ENCODE assay signal across 10 cellular contexts in the genomic region with DNA sequence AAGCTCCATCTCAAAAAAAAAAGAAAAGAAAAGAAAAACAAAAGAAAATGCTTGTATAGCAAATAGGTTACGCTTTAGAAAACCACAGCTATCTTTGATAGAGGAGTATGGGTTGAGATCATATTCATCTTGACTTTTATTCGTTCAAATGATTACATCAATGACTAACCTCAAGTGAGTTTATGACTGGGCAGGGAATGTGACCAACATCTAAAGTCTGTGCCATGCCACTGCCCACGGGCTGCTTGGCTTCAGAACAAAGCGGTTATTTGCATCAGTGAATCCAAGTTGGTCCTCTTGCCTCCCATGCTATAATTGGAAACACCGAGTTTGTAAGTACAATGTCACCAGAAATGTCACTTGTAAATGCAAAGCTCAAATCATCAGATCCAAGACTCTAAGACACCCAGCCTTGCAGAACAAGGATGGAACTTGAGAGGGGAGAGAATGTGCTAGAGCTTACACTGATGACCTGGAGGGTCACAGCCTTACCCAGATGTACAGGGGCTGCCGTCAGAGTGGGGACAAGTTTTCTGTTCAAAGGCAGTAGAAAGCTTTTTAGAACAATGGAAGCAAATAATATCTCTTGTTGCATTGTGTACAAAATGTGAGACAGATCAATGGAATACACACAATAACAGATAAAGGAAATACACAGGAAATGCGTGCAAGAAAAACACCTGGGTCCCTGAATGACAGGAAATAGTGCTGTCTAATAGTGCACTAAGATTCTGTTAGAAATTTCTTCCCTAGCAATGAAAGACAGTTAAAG. TPM values are rescaled to one million over a fixed set of nuclear protein-coding genes. Genes with fewer than 3 reads are reported as not detected.
DNase-seq lines count a peak whose midpoint lies in the region; ATAC-seq and TF ChIP-seq lines count a peak whose summit lies in the region.
"Had no signal": no experiment of that assay in that cellular context is flagged by ENCODE, and none has a peak within 500 bp of the region (broad histone marks: within the 10 kb centered on the region; RNA-seq: fewer than 3 reads in every experiment).

No MANE protein-coding gene starts in this region.

- no peak overlapping the region for H3K27ac Mint-ChIP-seq in Caco-2 (ENCODE audit: unreplicated experiment)
- no peak overlapping the region for H3K27ac Mint-ChIP-seq in mesothelial cell of epicardium

- H3K27me3 ChIP-seq in Caco-2 (replicated peaks; ENCODE audit: control insufficient read depth, insufficient read depth, low read length), result no peaks in the 10 kb centered on the region

- no TSS peak for BruUV-seq in Caco-2 (replicated peaks; lab: Mats Ljungman, UMichigan)

- H3K36me3 ChIP-seq in Caco-2 (ENCODE audit: control insufficient read depth, insufficient read depth, low read length), result no peaks in the 10 kb centered on the region

- in situ Hi-C loops in ACHN (cut with HindIII; ENCODE audit: low pct_ligation_motif_present, low pct_unique_long_range_greater_than_20kb, low sequenced_read_pairs), result no loop called here

- no peaks in the 10 kb centered on the region for H3K36me3 Mint-ChIP-seq in Caco-2 (ENCODE audit: insufficient read depth, unreplicated experiment)
- no peaks in the 10 kb centered on the region for H3K36me3 Mint-ChIP-seq in mesothelial cell of epicardium

- no peaks in the 10 kb centered on the region for H3K9me3 ChIP-seq in Caco-2

- DNase-seq in ACHN (peak; percentile 58), Caco-2 (no peak), left kidney (ENCODE audit: low read depth, low spot score) (peak; percentile 26), NCI-H446 (lab: John Stamatoyannopoulos, UW) (no peak), mesothelial cell of epicardium (ENCODE audit: low spot score in 2 of 2, unreplicated experiment in 2 of 2) (no peak)
- DNase-seq in activated CD4-positive, alpha-beta T cell treated with anti-CD3 and anti-CD28 coated beads, Interleukin-2, amount 50 U/mL, for 48 hours, result peak; percentile 11 to 30

- no peak overlapping the region for H3K4me3 ChIP-seq in Caco-2 (ENCODE audit: low read depth, low read length)

- POLR2A ChIA-PET in Caco-2 (lab: Charles Lee), result no interaction called here

- ATAC-seq in GM21717 (IDR thresholded peaks at IDR 0.05; ENCODE audit: unreplicated experiment), result no peak
- ATAC-seq in GM19397 (IDR thresholded peaks at IDR 0.05; ENCODE audit: unreplicated experiment), result no peak

- H3K9me3 Mint-ChIP-seq in Caco-2 (ENCODE audit: unreplicated experiment) (no peaks in the 10 kb centered on the region), mesothelial cell of epicardium (peaks cover 13% of the 10 kb centered on the region)

- H3K4me1 ChIP-seq in Caco-2, result no peaks in the 10 kb centered on the region

- peak overlapping the region; percentile 75 for H3K4me3 Mint-ChIP-seq in Caco-2 (ENCODE audit: unreplicated experiment)
- H3K4me3 Mint-ChIP-seq in mesothelial cell of epicardium, result no peak overlapping the region

- intact Hi-C loops in Caco-2 (cut with micrococcal nuclease; ENCODE audit: unreplicated experiment), result no loop called here

- H3K4me1 Mint-ChIP-seq in Caco-2 (ENCODE audit: low read depth, unreplicated experiment) (no peaks in the 10 kb centered on the region), mesothelial cell of epicardium (peaks cover 1% of the 10 kb centered on the region)

- CTCF ChIA-PET in Caco-2 (lab: Charles Lee), result interaction anchor here (0.6 to 0.7 kb wide), 2 partner anchors 21 to 39 kb away, joined by 3 read pairs; no protein-coding TSS in a partner anchor

- no peak for TF ChIP-seq CTCF in Caco-2 (IDR thresholded peaks at IDR 0.05; ENCODE audit: insufficient read depth in 1 of 2, low read depth in 1 of 2, low read length in 1 of 2, severe bottlenecking in 1 of 2, unreplicated experiment in 1 of 2)
- TF ChIP-seq CTCF in mesothelial cell of epicardium (IDR thresholded peaks at IDR 0.05; ENCODE audit: unreplicated experiment), result no peak

- H3K27me3 Mint-ChIP-seq in Caco-2 (ENCODE audit: insufficient read depth, unreplicated experiment) (no peaks in the 10 kb centered on the region), mesothelial cell of epicardium (ENCODE audit: low read depth) (peaks cover 1% of the 10 kb centered on the region)

RNA-seq across cellular contexts. Expression of a gene that starts 8.4 kb away (rescaled TPM):
- total RNA-seq in Caco-2 (2022) (not detected in 2 replicates), mesothelial cell of epicardium (not detected in 3 replicates)
- total RNA-seq: frontal cortex, NCI-H460 had no signal

RNA-seq across cellular contexts. Expression of a gene that starts 38.1 kb away (rescaled TPM):
- total RNA-seq in Caco-2 (2022), result 30.6 and 36.4 TPM in 2 replicates
- 49.4 to 57.8 TPM (median 56.2 TPM) in 3 replicates for total RNA-seq in mesothelial cell of epicardium

RNA-seq across cellular contexts. Expression of a gene that starts 46.8 kb away (rescaled TPM):
- total RNA-seq in Caco-2 (2022) (not detected in 2 replicates), mesothelial cell of epicardium (not detected in 3 replicates)
- total RNA-seq: frontal cortex, NCI-H460 had no signal

Comparison
In these comparisons a context has a peak if more than half of its experiments do, and no peak if none do; other contexts are left out.
1. DNase-seq: peak in ACHN (single experiment), activated CD4-positive, alpha-beta T cell treated with anti-CD3 and anti-CD28 coated beads, Interleukin-2, amount 50 U/mL, for 48 hours (2 of 2) and left kidney (single experiment); none in Caco-2 (0 of 2), NCI-H446 (0 of 2) and mesothelial cell of epicardium (0 of 2).